ENCODE assay signal across 23 cellular contexts in the genomic region with DNA sequence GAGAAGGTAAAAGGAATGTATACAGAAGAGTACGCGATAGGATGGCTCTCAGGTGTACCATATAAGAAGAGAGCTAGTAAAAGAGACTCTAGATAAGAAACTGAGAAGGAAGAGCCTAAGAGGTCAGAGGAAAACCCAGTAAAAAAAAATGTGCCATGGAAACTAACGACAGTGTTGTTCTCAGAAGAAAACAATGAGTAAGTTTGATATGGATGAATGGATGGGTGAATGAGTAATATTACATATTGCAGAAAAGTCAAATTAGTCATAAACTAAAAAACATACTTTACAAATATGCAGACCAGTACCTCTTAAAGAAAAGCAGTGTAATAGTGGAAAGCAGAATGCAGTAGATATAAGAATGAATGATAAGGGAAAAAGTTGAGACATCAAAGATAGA.
DNase-seq lines count a peak whose midpoint lies in the region; ATAC-seq and TF ChIP-seq lines count a peak whose summit lies in the region.
"Had no signal": no experiment of that assay in that cellular context is flagged by ENCODE, and none has a peak within 500 bp of the region (broad histone marks: within the 10 kb centered on the region; RNA-seq: fewer than 3 reads in every experiment).

No MANE protein-coding gene starts in this region.

- ATAC-seq in activated CD4-positive, alpha-beta T cell treated with anti-CD3 and anti-CD28 coated beads for 36 hours: peak; percentile 83
- ATAC-seq in activated T-helper 17 cell treated with anti-CD3 and anti-CD28 coated beads, Interleukin-2, amount 50 U/mL, for 72 hours (replicated peaks): peak; percentile 77
- peak; percentile 50 for ATAC-seq in stimulated activated effector memory CD8-positive, alpha-beta T cell treated with anti-CD3 and anti-CD28 coated beads, Interleukin-12 subunit alpha, Interleukin-12 subunit beta, amount 100 ng/mL, for 72 hours
- ATAC-seq in GM21515 (IDR thresholded peaks at IDR 0.05; ENCODE audit: unreplicated experiment): no peak
- ATAC-seq: natural killer cell had no signal

- H3K4me3 Mint-ChIP-seq in activated CD4-positive, alpha-beta T cell treated with anti-CD3 and anti-CD28 coated beads for 36 hours: no peak overlapping the region
- H3K4me3 Mint-ChIP-seq in activated T-helper 17 cell treated with anti-CD3 and anti-CD28 coated beads, Interleukin-2, amount 50 U/mL, for 72 hours: no peak overlapping the region
- H3K4me3 Mint-ChIP-seq in stimulated activated effector memory CD8-positive, alpha-beta T cell treated with anti-CD3 and anti-CD28 coated beads, Interleukin-12 subunit alpha, Interleukin-12 subunit beta, amount 100 ng/mL, for 72 hours: no peak overlapping the region
- H3K4me3 Mint-ChIP-seq: natural killer cell had no signal

- no peaks in the 10 kb centered on the region for H3K27me3 ChIP-seq in fibroblast of lung (ENCODE audit: control insufficient read depth, insufficient read depth, low read length)
- H3K27me3 ChIP-seq: SJCRH30, suprapubic skin had no signal

- no peaks in the 10 kb centered on the region for H3K4me1 ChIP-seq in fibroblast of lung (ENCODE audit: control insufficient read depth, extremely low read depth, insufficient read depth, low read length)
- H3K4me1 ChIP-seq: SJCRH30, suprapubic skin had no signal

- H3K27ac Mint-ChIP-seq in activated CD4-positive, alpha-beta T cell treated with anti-CD3 and anti-CD28 coated beads for 36 hours: no peak overlapping the region
- no peak overlapping the region for H3K27ac Mint-ChIP-seq in activated T-helper 17 cell treated with anti-CD3 and anti-CD28 coated beads, Interleukin-2, amount 50 U/mL, for 72 hours
- H3K27ac Mint-ChIP-seq in stimulated activated effector memory CD8-positive, alpha-beta T cell treated with anti-CD3 and anti-CD28 coated beads, Interleukin-12 subunit alpha, Interleukin-12 subunit beta, amount 100 ng/mL, for 72 hours: no peak overlapping the region
- H3K27ac Mint-ChIP-seq: natural killer cell had no signal

- no peak overlapping the region for H3K4me3 ChIP-seq in fibroblast of lung (replicated peaks in 1 of 4; ENCODE audit: control extremely low read depth in 1 of 4, insufficient read depth in 1 of 4, low read depth in 3 of 4, low read length in 4 of 4)
- H3K4me3 ChIP-seq: SJCRH30, suprapubic skin had no signal

- intact Hi-C loops in activated CD4-positive, alpha-beta T cell treated with anti-CD3 and anti-CD28 coated beads for 36 hours (cut with DNase I, micrococcal nuclease): no loop called here

- no peaks in the 10 kb centered on the region for H3K79me2 ChIP-seq in fibroblast of lung (ENCODE audit: control insufficient read depth, insufficient read depth, low read length)

- H3K4me1 Mint-ChIP-seq in activated CD4-positive, alpha-beta T cell treated with anti-CD3 and anti-CD28 coated beads for 36 hours: peaks cover 6% of the 10 kb centered on the region
- no peaks in the 10 kb centered on the region for H3K4me1 Mint-ChIP-seq in activated T-helper 17 cell treated with anti-CD3 and anti-CD28 coated beads, Interleukin-2, amount 50 U/mL, for 72 hours
- H3K4me1 Mint-ChIP-seq in stimulated activated effector memory CD8-positive, alpha-beta T cell treated with anti-CD3 and anti-CD28 coated beads, Interleukin-12 subunit alpha, Interleukin-12 subunit beta, amount 100 ng/mL, for 72 hours: no peaks in the 10 kb centered on the region
- H3K4me1 Mint-ChIP-seq: natural killer cell had no signal

- peaks cover 6% of the 10 kb centered on the region for H3K27me3 Mint-ChIP-seq in activated CD4-positive, alpha-beta T cell treated with anti-CD3 and anti-CD28 coated beads for 36 hours
- peaks cover 3% of the 10 kb centered on the region for H3K27me3 Mint-ChIP-seq in activated T-helper 17 cell treated with anti-CD3 and anti-CD28 coated beads, Interleukin-2, amount 50 U/mL, for 72 hours

- POLR2A ChIA-PET in activated CD4-positive, alpha-beta T cell treated with anti-CD3 and anti-CD28 coated beads for 36 hours (lab: Charles Lee): no interaction called here

- no peak for DNase-seq in activated CD4-positive, alpha-beta T cell treated with anti-CD3 and anti-CD28 coated beads for 36 hours
- no peak for DNase-seq in activated CD4-positive, alpha-beta T cell treated with anti-CD3 and anti-CD28 coated beads, Interleukin-2, amount 50 U/mL, for 1 hour
- DNase-seq in fibroblast of lung (ENCODE audit: low read depth in 2 of 2) (peak; percentile 15 to 37), SHP77 (lab: John Stamatoyannopoulos, UW) (no peak)
- no peak for DNase-seq in stimulated activated effector memory CD8-positive, alpha-beta T cell treated with anti-CD3 and anti-CD28 coated beads, Interleukin-12 subunit alpha, Interleukin-12 subunit beta, amount 100 ng/mL, for 72 hours (ENCODE audit: low spot score in 2 of 2)
- DNase-seq in stimulated activated naive CD4-positive, alpha-beta T cell (lab: John Stamatoyannopoulos, UW): no peak
- DNase-seq: activated CD4-positive, CD25-positive, alpha-beta regulatory T cell; activated effector memory CD4-positive, alpha-beta T cell treated with Interleukin-2 at 50 U/mL for 16 hours; amygdala; DMS 273 treated with DMSO at 0.1 percent for 48 hours; glutamatergic neuron; natural killer cell; NCI-H1092; NCI-H524 treated with DMSO at 0.1 percent for 48 hours; posterior cingulate gyrus; SJCRH30; small intestine; stimulated activated CD8-positive, alpha-beta memory T cell treated with anti-CD3 and anti-CD28 coated beads, Interleukin-4, amount 100 ng/mL, for 48 hours had no signal

- TF ChIP-seq CTCF in fibroblast of lung (conservative IDR thresholded peaks at IDR 0.05 in 1 of 2, IDR thresholded peaks at IDR 0.05 in 1 of 2; ENCODE audit: low read depth in 1 of 2, low read length in 2 of 2): no peak

- no peaks in the 10 kb centered on the region for H3K36me3 Mint-ChIP-seq in activated CD4-positive, alpha-beta T cell treated with anti-CD3 and anti-CD28 coated beads for 36 hours (ENCODE audit: low read depth)
- no peaks in the 10 kb centered on the region for H3K36me3 Mint-ChIP-seq in activated T-helper 17 cell treated with anti-CD3 and anti-CD28 coated beads, Interleukin-2, amount 50 U/mL, for 72 hours (ENCODE audit: low read depth)
- no peaks in the 10 kb centered on the region for H3K36me3 Mint-ChIP-seq in stimulated activated effector memory CD8-positive, alpha-beta T cell treated with anti-CD3 and anti-CD28 coated beads, Interleukin-12 subunit alpha, Interleukin-12 subunit beta, amount 100 ng/mL, for 72 hours
- H3K36me3 Mint-ChIP-seq: natural killer cell had no signal

- H3K27ac ChIP-seq in fibroblast of lung (ENCODE audit: insufficient read depth, low read length): no peak overlapping the region
- H3K27ac ChIP-seq: C4-2B, KMS-11, SJCRH30, suprapubic skin had no signal

- H3K9me3 ChIP-seq in fibroblast of lung (ENCODE audit: control insufficient read depth, insufficient read depth, low read depth, low read length): no peaks in the 10 kb centered on the region
- H3K9me3 ChIP-seq: SJCRH30, suprapubic skin had no signal

- H2AFZ ChIP-seq in fibroblast of lung (ENCODE audit: low read length): no peak overlapping the region

- H3K9me3 Mint-ChIP-seq in activated CD4-positive, alpha-beta T cell treated with anti-CD3 and anti-CD28 coated beads for 36 hours (ENCODE audit: low read depth): no peaks in the 10 kb centered on the region
- H3K9me3 Mint-ChIP-seq in activated T-helper 17 cell treated with anti-CD3 and anti-CD28 coated beads, Interleukin-2, amount 50 U/mL, for 72 hours: no peaks in the 10 kb centered on the region
- peaks cover 6% of the 10 kb centered on the region for H3K9me3 Mint-ChIP-seq in stimulated activated effector memory CD8-positive, alpha-beta T cell treated with anti-CD3 and anti-CD28 coated beads, Interleukin-12 subunit alpha, Interleukin-12 subunit beta, amount 100 ng/mL, for 72 hours

- no peaks in the 10 kb centered on the region for H3K36me3 ChIP-seq in fibroblast of lung (ENCODE audit: control insufficient read depth, insufficient read depth, low read length)
- H3K36me3 ChIP-seq: suprapubic skin had no signal

- no peak overlapping the region for H3K4me2 ChIP-seq in fibroblast of lung (ENCODE audit: extremely low read depth, insufficient read depth, low read length)
- H3K4me2 ChIP-seq: KMS-11 had no signal

- H3K9ac ChIP-seq in fibroblast of lung (ENCODE audit: insufficient read depth, low read length): no peak overlapping the region
- H3K9ac ChIP-seq: KMS-11 had no signal

- no peaks in the 10 kb centered on the region for H4K20me1 ChIP-seq in fibroblast of lung (ENCODE audit: control insufficient read depth, extremely low read depth, insufficient read depth, low read length)

- CTCF ChIA-PET in activated CD4-positive, alpha-beta T cell treated with anti-CD3 and anti-CD28 coated beads for 36 hours (lab: Charles Lee): no interaction called here

Comparison
In these comparisons a context has a peak if more than half of its experiments do, and no peak if none do; other contexts are left out.
1. DNase-seq: peak in fibroblast of lung (2 of 2); none in activated CD4-positive, alpha-beta T cell treated with anti-CD3 and anti-CD28 coated beads for 36 hours (single experiment), activated CD4-positive, alpha-beta T cell treated with anti-CD3 and anti-CD28 coated beads, Interleukin-2, amount 50 U/mL, for 1 hour (single experiment), stimulated activated effector memory CD8-positive, alpha-beta T cell treated with anti-CD3 and anti-CD28 coated beads, Interleukin-12 subunit alpha, Interleukin-12 subunit beta, amount 100 ng/mL, for 72 hours (0 of 2), stimulated activated naive CD4-positive, alpha-beta T cell (0 of 6) and SHP77 (0 of 2).